Comparison of ENCODE assay signal across 18 cellular contexts in genomic region chr13:110824901-110825300, GRCh38.
A peak's percentile ranks its signal among the peaks of the same experiment; 100 is the strongest.
DNase-seq lines count a peak whose midpoint lies in the region; ATAC-seq and TF ChIP-seq lines count a peak whose summit lies in the region.
"Had no signal": no experiment of that assay in that cellular context is flagged by ENCODE, and none has a peak within 500 bp of the region (broad histone marks: within the 10 kb centered on the region; RNA-seq: fewer than 3 reads in every experiment).

No MANE protein-coding gene starts in this region.

- peaks cover 5% of the 10 kb centered on the region; the same call in 1 of the 2 replicates for H3K9me3 ChIP-seq in MG63

- H3K27ac Mint-ChIP-seq in T-cell, result no peak overlapping the region
- H3K27ac Mint-ChIP-seq: B cell; CD8-positive, alpha-beta T cell; GM23338; HFFc6; IgD-negative memory B cell had no signal

- H3K27me3 ChIP-seq in MG63, result no peaks in the 10 kb centered on the region
- H3K27me3 ChIP-seq: BLaER1 treated with 17β-estradiol and CSF1 and Interleukin-3, amounts not matched to agents 10 nM and 100 nM had no signal

- H3K27me3 Mint-ChIP-seq in T-cell, result peaks cover 0 to 2% of the 10 kb centered on the region in 2 donors

- peak; percentile 58 for ATAC-seq in left colon
- no peak for ATAC-seq in T-cell (replicated peaks in 1 of 4)
- ATAC-seq in HG02973 (IDR thresholded peaks at IDR 0.05; ENCODE audit: unreplicated experiment), result no peak
- ATAC-seq: CD8-positive, alpha-beta T cell; GM12878; GM23338; HCT116 had no signal

- peaks cover 0 to 8% (median 0%) of the 10 kb centered on the region in 3 donors for H3K4me1 Mint-ChIP-seq in T-cell
- H3K4me1 Mint-ChIP-seq: B cell, GM23338, IgD-negative memory B cell had no signal

- no peak for TF ChIP-seq RAD21 in Ishikawa (IDR thresholded peaks at IDR 0.05; ENCODE audit: low read depth)

- no peak overlapping the region for H3K4me3 Mint-ChIP-seq in T-cell
- H3K4me3 Mint-ChIP-seq: B cell; CD8-positive, alpha-beta T cell; GM23338; HFFc6; IgD-negative memory B cell had no signal

- POLR2A ChIA-PET in T-cell (lab: Charles Lee), result no interaction called here

- TF ChIP-seq CTCF in WI38 (IDR thresholded peaks at IDR 0.05; ENCODE audit: low read depth, low read length), result no peak

- H3K36me3 ChIP-seq in MG63, result no peaks in the 10 kb centered on the region
- H3K36me3 ChIP-seq: BLaER1 treated with 17β-estradiol and CSF1 and Interleukin-3, amounts not matched to agents 10 nM and 100 nM had no signal

- DNase-seq in left colon (no peak), T-cell (no peak), MG63 (no peak)
- DNase-seq in stimulated activated CD4-positive, alpha-beta T cell treated with anti-CD3 and anti-CD28 coated beads, Interleukin-4, amount 100 ng/mL, for 1 hour, result no peak
- DNase-seq: Calu3; CD8-positive, alpha-beta T cell; DND-41; EL; HFFc6 had no signal

- H3K9me3 Mint-ChIP-seq in T-cell, result no peaks in the 10 kb centered on the region
- H3K9me3 Mint-ChIP-seq: CD8-positive, alpha-beta T cell; HFFc6; IgD-negative memory B cell had no signal

- intact Hi-C loops in left colon (cut with DNase I, micrococcal nuclease), result no loop called here

- CTCF ChIA-PET in T-cell (lab: Charles Lee), result no interaction called here

- H3K36me3 Mint-ChIP-seq in T-cell, result no peaks in the 10 kb centered on the region
- H3K36me3 Mint-ChIP-seq: CD8-positive, alpha-beta T cell; IgD-negative memory B cell had no signal

- H3K4me3 ChIP-seq in WI38 (ENCODE audit: low read depth, low read length) (peak overlapping the region; percentile 26; the same call in 1 of the 2 replicates), MG63 (no peak overlapping the region)
- H3K4me3 ChIP-seq: BLaER1 treated with 17β-estradiol and CSF1 and Interleukin-3, amounts not matched to agents 10 nM and 100 nM; GM12878; GM23338 had no signal

- TF ChIP-seq EP300 in Ishikawa (IDR thresholded peaks at IDR 0.05; ENCODE audit: borderline replicate concordance), result no peak

TF ChIP-seq in Ishikawa, 13 proteins besides CTCF, POLR2A, EP300 and RAD21:
- TF ChIP-seq TAF1 (IDR thresholded peaks at IDR 0.05; ENCODE audit: low read depth) (no peak), USF1 (IDR thresholded peaks at IDR 0.05) (peak; percentile 77)
